Comparison of ENCODE assay signal across 8 cellular contexts in the genomic region with DNA sequence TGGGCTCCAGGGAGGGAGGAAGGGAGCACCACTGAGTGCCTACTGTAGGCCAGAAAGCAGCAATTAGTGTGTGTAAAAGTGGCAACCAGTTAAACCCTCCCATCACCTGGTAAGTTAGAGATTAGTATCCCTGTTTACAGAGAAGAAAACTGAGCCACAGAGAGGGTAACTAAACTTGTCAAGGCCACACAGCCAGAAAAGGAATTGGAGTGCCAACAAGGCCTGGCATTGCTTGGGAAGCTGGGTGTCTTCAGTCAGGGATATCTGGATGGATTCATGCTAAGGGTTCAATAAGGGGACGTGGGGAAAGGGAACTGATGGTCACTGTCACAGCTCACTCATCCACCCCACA. TPM values are rescaled to one million over a fixed set of nuclear protein-coding genes. Genes with fewer than 3 reads are reported as not detected.
DNase-seq lines count a peak whose midpoint lies in the region; ATAC-seq and TF ChIP-seq lines count a peak whose summit lies in the region.

No MANE protein-coding gene starts in this region.

- TF ChIP-seq CTCF in GM23338 (conservative IDR thresholded peaks at IDR 0.05; ENCODE audit: low read depth in 2 of 2) (no peak), VCaP (conservative IDR thresholded peaks at IDR 0.05) (no peak), fibroblast of lung (conservative IDR thresholded peaks at IDR 0.05 in 1 of 2, IDR thresholded peaks at IDR 0.05 in 1 of 2; ENCODE audit: low read depth in 1 of 2, low read length in 2 of 2) (no peak), body of pancreas (IDR thresholded peaks at IDR 0.05) (no peak)

- no peak overlapping the region for H3K9ac ChIP-seq in fibroblast of lung (ENCODE audit: insufficient read depth, low read length)
- no peak overlapping the region for H3K9ac ChIP-seq in skeletal muscle satellite cell (ENCODE audit: low read depth, low read length)

- H2AFZ ChIP-seq in GM23338 (peak overlapping the region; percentile 33; the same call in 1 of the 2 replicates), fibroblast of lung (ENCODE audit: low read length) (peak overlapping the region; percentile 23)

- H3K27ac ChIP-seq in GM23338 (ENCODE audit: low read depth) (peak overlapping the region; percentile 39; the same call in 1 of the 2 replicates), VCaP (peak overlapping the region; percentile 93), fibroblast of lung (ENCODE audit: insufficient read depth, low read length) (peak overlapping the region; percentile 94), body of pancreas (peak overlapping the region in 2 of 4 donors; percentile 79 to 85)

- H3K4me1 ChIP-seq in GM23338 (ENCODE audit: insufficient read depth), result peaks cover 5% of the 10 kb centered on the region
- peaks cover 10% of the 10 kb centered on the region for H3K4me1 ChIP-seq in fibroblast of lung (ENCODE audit: control insufficient read depth, extremely low read depth, insufficient read depth, low read length)
- peaks cover 23% of the 10 kb centered on the region for H3K4me1 ChIP-seq in skeletal muscle satellite cell (ENCODE audit: control insufficient read depth, insufficient read depth, low read length)
- peaks cover 14% of the 10 kb centered on the region for H3K4me1 ChIP-seq in body of pancreas

- intact Hi-C loops in body of pancreas (cut with DNase I), result loop anchor here (2.0 kb wide), 1 partner anchor 125 kb away; no protein-coding TSS in a partner anchor

- peak overlapping the region; percentile 92 for H3K4me3 Mint-ChIP-seq in GM23338

- WGBS in body of pancreas, 2 donors, result 58 to 80% methylated on average over 1 of the region's 1 CpG

- TF ChIP-seq POLR2A in body of pancreas (IDR thresholded peaks at IDR 0.05) (no peak), erythroblast (IDR thresholded peaks at IDR 0.05; ENCODE audit: low read length) (no peak)

- peaks cover 24% of the 10 kb centered on the region for H3K27me3 Mint-ChIP-seq in GM23338 (ENCODE audit: insufficient read depth, low read depth, poor library complexity)

- peaks cover 13% of the 10 kb centered on the region for H3K4me1 Mint-ChIP-seq in GM23338

- H3K27me3 ChIP-seq in GM23338 (ENCODE audit: insufficient read depth) (no peaks in the 10 kb centered on the region), fibroblast of lung (ENCODE audit: control insufficient read depth, insufficient read depth, low read length) (no peaks in the 10 kb centered on the region), skeletal muscle satellite cell (ENCODE audit: control insufficient read depth, insufficient read depth, low read length) (no peaks in the 10 kb centered on the region), body of pancreas (no peaks in the 10 kb centered on the region)

- H3K9me3 ChIP-seq in fibroblast of lung (ENCODE audit: control insufficient read depth, insufficient read depth, low read depth, low read length) (no peaks in the 10 kb centered on the region), skeletal muscle satellite cell (replicated peaks; ENCODE audit: low read length) (no peaks in the 10 kb centered on the region), body of pancreas (no peaks in the 10 kb centered on the region)

- 0 out of 2 replicates have a peak, but pooled peaks cover 10% of the 10 kb centered on the region for H3F3A ChIP-seq in GM23338 (replicated peaks; ENCODE audit: low read depth)

- no peaks in the 10 kb centered on the region for H3K36me3 Mint-ChIP-seq in GM23338 (ENCODE audit: low read depth)

- H3K4me3 ChIP-seq in GM23338, result peak overlapping the region; percentile 83
- H3K4me3 ChIP-seq in fibroblast of lung (replicated peaks in 1 of 4; ENCODE audit: control extremely low read depth in 1 of 4, insufficient read depth in 1 of 4, low read depth in 3 of 4, low read length in 4 of 4), result peak overlapping the region in 2 of 4 experiments; percentile 69 to 83
- H3K4me3 ChIP-seq in skeletal muscle satellite cell (ENCODE audit: low read length), result peak overlapping the region; percentile 84
- H3K4me3 ChIP-seq in body of pancreas, result no peak overlapping the region

- H4K20me1 ChIP-seq in GM23338 (replicated peaks; ENCODE audit: insufficient read depth) (no peaks in the 10 kb centered on the region), fibroblast of lung (ENCODE audit: control insufficient read depth, extremely low read depth, insufficient read depth, low read length) (no peaks in the 10 kb centered on the region)

- H3K36me3 ChIP-seq in GM23338 (ENCODE audit: insufficient read depth), result no peaks in the 10 kb centered on the region
- peaks cover 7% of the 10 kb centered on the region for H3K36me3 ChIP-seq in fibroblast of lung (ENCODE audit: control insufficient read depth, insufficient read depth, low read length)
- peaks cover 16% of the 10 kb centered on the region for H3K36me3 ChIP-seq in skeletal muscle satellite cell (ENCODE audit: insufficient read depth, low read length)
- H3K36me3 ChIP-seq in body of pancreas (replicated peaks in 1 of 2; ENCODE audit: insufficient read depth in 1 of 2, low read depth in 2 of 2), result no peaks in the 10 kb centered on the region

- H3K79me2 ChIP-seq in GM23338 (replicated peaks; ENCODE audit: insufficient read depth) (no peaks in the 10 kb centered on the region), fibroblast of lung (ENCODE audit: control insufficient read depth, insufficient read depth, low read length) (no peaks in the 10 kb centered on the region)

- H3K4me2 ChIP-seq in GM23338 (peak overlapping the region; percentile 94), fibroblast of lung (ENCODE audit: extremely low read depth, insufficient read depth, low read length) (peak overlapping the region; percentile 93), skeletal muscle satellite cell (ENCODE audit: low read length) (peak overlapping the region; percentile 88)

- peak overlapping the region; percentile 98 for H3K27ac Mint-ChIP-seq in GM23338

- H3K9me2 ChIP-seq in GM23338 (ENCODE audit: insufficient read depth), result no peaks in the 10 kb centered on the region

- DNase-seq in GM23338 (ENCODE audit: low spot score), result no peak
- DNase-seq in fibroblast of lung (ENCODE audit: low read depth in 2 of 2), result no peak
- DNase-seq in NCI-H2107 (lab: John Stamatoyannopoulos, UW), result no peak
- DNase-seq in body of pancreas, result no peak
- DNase-seq in erythroblast (lab: John Stamatoyannopoulos, UW), result no peak
- DNase-seq in activated gamma-delta T cell treated with Interleukin-2 at 50 U/mL for 16 hours, result no peak

- no peaks in the 10 kb centered on the region for H3K9me3 Mint-ChIP-seq in GM23338

- ATAC-seq in GM23338, result no peak
- no peak for ATAC-seq in body of pancreas

TF ChIP-seq in GM23338, 12 proteins besides CTCF, POLR2A, EP300 and RAD21 (continues in another document):
- TF ChIP-seq, protein P1, sequence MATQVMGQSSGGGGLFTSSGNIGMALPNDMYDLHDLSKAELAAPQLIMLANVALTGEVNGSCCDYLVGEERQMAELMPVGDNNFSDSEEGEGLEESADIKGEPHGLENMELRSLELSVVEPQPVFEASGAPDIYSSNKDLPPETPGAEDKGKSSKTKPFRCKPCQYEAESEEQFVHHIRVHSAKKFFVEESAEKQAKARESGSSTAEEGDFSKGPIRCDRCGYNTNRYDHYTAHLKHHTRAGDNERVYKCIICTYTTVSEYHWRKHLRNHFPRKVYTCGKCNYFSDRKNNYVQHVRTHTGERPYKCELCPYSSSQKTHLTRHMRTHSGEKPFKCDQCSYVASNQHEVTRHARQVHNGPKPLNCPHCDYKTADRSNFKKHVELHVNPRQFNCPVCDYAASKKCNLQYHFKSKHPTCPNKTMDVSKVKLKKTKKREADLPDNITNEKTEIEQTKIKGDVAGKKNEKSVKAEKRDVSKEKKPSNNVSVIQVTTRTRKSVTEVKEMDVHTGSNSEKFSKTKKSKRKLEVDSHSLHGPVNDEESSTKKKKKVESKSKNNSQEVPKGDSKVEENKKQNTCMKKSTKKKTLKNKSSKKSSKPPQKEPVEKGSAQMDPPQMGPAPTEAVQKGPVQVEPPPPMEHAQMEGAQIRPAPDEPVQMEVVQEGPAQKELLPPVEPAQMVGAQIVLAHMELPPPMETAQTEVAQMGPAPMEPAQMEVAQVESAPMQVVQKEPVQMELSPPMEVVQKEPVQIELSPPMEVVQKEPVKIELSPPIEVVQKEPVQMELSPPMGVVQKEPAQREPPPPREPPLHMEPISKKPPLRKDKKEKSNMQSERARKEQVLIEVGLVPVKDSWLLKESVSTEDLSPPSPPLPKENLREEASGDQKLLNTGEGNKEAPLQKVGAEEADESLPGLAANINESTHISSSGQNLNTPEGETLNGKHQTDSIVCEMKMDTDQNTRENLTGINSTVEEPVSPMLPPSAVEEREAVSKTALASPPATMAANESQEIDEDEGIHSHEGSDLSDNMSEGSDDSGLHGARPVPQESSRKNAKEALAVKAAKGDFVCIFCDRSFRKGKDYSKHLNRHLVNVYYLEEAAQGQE (IDR thresholded peaks at IDR 0.05; ENCODE audit: unreplicated experiment), result no peak
- TF ChIP-seq CREB1 (CRISPR knock-in tag; IDR thresholded peaks at IDR 0.05; ENCODE audit: low read depth) (no peak), EZH2 (IDR thresholded peaks at IDR 0.05; ENCODE audit: low read depth, unreplicated experiment) (no peak), ETS1 (IDR thresholded peaks at IDR 0.05) (no peak), ZNF114 (CRISPR knock-in tag; IDR thresholded peaks at IDR 0.05) (no peak)

RNA-seq across cellular contexts. Expression of gene ADGRB2, which starts 23.6 kb away (rescaled TPM):
- total RNA-seq in GM23338 (2014; rRNA removed; shearing (Covaris generic)), result 20.9 and 27.8 TPM in 2 replicates
- 7.9 and 8.0 TPM in 2 replicates for polyA plus RNA-seq in GM23338 (2016; fragmentation: Nextera tagmentation; extraction: Ambion mirVana)
- total RNA-seq in fibroblast of lung, result 7.4 and 10.4 TPM in 2 replicates
- 4.4 and 4.8 TPM in 2 replicates for polyA plus RNA-seq in fibroblast of lung
- 9.7 and 10.0 TPM in 2 replicates for polyA plus RNA-seq in fibroblast of lung (2012)
- 12.0 and 13.2 TPM in 2 replicates for polyA minus RNA-seq in fibroblast of lung (ENCODE audit: low replicate concordance)
- 1.8 and 3.3 TPM in 2 replicates for total RNA-seq in skeletal muscle satellite cell (2012; rRNA removed)
- total RNA-seq in body of pancreas, result 1 to 10 TPM in 1 of 2 donors, under 1 TPM in 1; 0.26 to 3.0 TPM

RNA-seq across cellular contexts. Expression of gene SPOCD1, which starts 28.1 kb away (rescaled TPM):
- total RNA-seq in GM23338 (2014; rRNA removed; shearing (Covaris generic)), result 1.3 and 2.9 TPM in 2 replicates
- polyA plus RNA-seq in GM23338 (2016; fragmentation: Nextera tagmentation; extraction: Ambion mirVana) (0.68 and 0.73 TPM in 2 replicates), fibroblast of lung (44.8 and 55.4 TPM in 2 replicates)
- total RNA-seq in fibroblast of lung (30.3 and 47.2 TPM in 2 replicates), body of pancreas (under 1 TPM in 1 of 2 donors, not detected in 1; 0.26 TPM)
- polyA plus RNA-seq in fibroblast of lung (2012), result 54.0 and 67.7 TPM in 2 replicates
- 44.4 and 111 TPM in 2 replicates for polyA minus RNA-seq in fibroblast of lung (ENCODE audit: low replicate concordance)
- 65.5 and 77.1 TPM in 2 replicates for total RNA-seq in skeletal muscle satellite cell (2012; rRNA removed)

Comparison
In these comparisons a context has a peak if more than half of its experiments do, and no peak if none do; other contexts are left out.
1. H3K4me3 ChIP-seq: peak in GM23338 (single experiment) and skeletal muscle satellite cell (single experiment); none in body of pancreas (0 of 2).
2. Peak in every context shown above with its lines, with median percentiles within 50 percentile points of each other: H3K4me2 ChIP-seq.